ENCODE assay signal across 13 cellular contexts in genomic region chr19:18648971-18649310, GRCh38. TPM values are rescaled to one million over a fixed set of nuclear protein-coding genes. Genes with fewer than 3 reads are reported as not detected.
A peak's percentile ranks its signal among the peaks of the same experiment; 100 is the strongest.
DNase-seq lines count a peak whose midpoint lies in the region; ATAC-seq and TF ChIP-seq lines count a peak whose summit lies in the region.
"Had no signal": no experiment of that assay in that cellular context is flagged by ENCODE, and none has a peak within 500 bp of the region (broad histone marks: within the 10 kb centered on the region; RNA-seq: fewer than 3 reads in every experiment).

No MANE protein-coding gene starts in this region.

- H3K4me1 Mint-ChIP-seq in H9, result peaks cover 39 to 54% of the 10 kb centered on the region in 2 experiments
- H3K4me1 Mint-ChIP-seq in T-helper 17 cell, result peaks cover 16% of the 10 kb centered on the region

- no peak overlapping the region for H2AFZ ChIP-seq in H9 (ENCODE audit: low read length)
- no peak overlapping the region for H2AFZ ChIP-seq in smooth muscle cell (ENCODE audit: low read depth)

- H4K5ac ChIP-seq in H9 (ENCODE audit: insufficient read length, low read depth, low read length), result no peak overlapping the region

- no peak overlapping the region for H3T11ph ChIP-seq in H9 (ENCODE audit: low read length)

- H3K27me3 Mint-ChIP-seq in H9 (ENCODE audit: low read depth) (peaks cover 2% of the 10 kb centered on the region), T-helper 17 cell (no peaks in the 10 kb centered on the region)
- H3K27me3 Mint-ChIP-seq: CD4-positive, alpha-beta T cell had no signal

- H3K27ac Mint-ChIP-seq in H9 (peak overlapping the region; percentile 44 to 76 (median 48); a peak in 3 of 7 replicates), T-helper 17 cell (no peak overlapping the region)
- H3K27ac Mint-ChIP-seq: activated CD8-positive, alpha-beta T cell treated with anti-CD3 and anti-CD28 coated beads, Interleukin-2, amount 10 ng/mL, durations not matched to agents 7 days and 5 days; CD4-positive, alpha-beta T cell had no signal

- no peak overlapping the region for H2BK20ac ChIP-seq in H9 (ENCODE audit: low read depth, low read length, poor library complexity, severe bottlenecking)

- intact Hi-C loops in right lobe of liver (cut with DNase I), result no loop called here

- peaks cover 0 to 2% (median 2%) of the 10 kb centered on the region in 3 experiments; a peak in 1 of 7 replicates for H3K36me3 Mint-ChIP-seq in H9 (ENCODE audit: insufficient read depth in 1 of 3, low read depth in 3 of 3)
- H3K36me3 Mint-ChIP-seq in T-helper 17 cell (ENCODE audit: low read depth), result no peaks in the 10 kb centered on the region

- no peaks in the 10 kb centered on the region for H3K23me2 ChIP-seq in H9 (ENCODE audit: insufficient read length, low read depth, low read length, poor library complexity, severe bottlenecking)

- H3K18ac ChIP-seq in H9 (ENCODE audit: insufficient read length, low read depth, low read length), result no peak overlapping the region

- H3K9me3 Mint-ChIP-seq in H9, result no peaks in the 10 kb centered on the region
- H3K9me3 Mint-ChIP-seq: CD4-positive, alpha-beta T cell had no signal

- H3K27ac ChIP-seq in H9 (ENCODE audit: insufficient read length, low read depth, low read length), result no peak overlapping the region
- H3K27ac ChIP-seq in cingulate gyrus (ENCODE audit: low read depth, low read length), result peak overlapping the region; percentile 61
- H3K27ac ChIP-seq in right lobe of liver, result peak overlapping the region; percentile 24 to 54 (median 47)
- peak overlapping the region; percentile 95 for H3K27ac ChIP-seq in smooth muscle cell (ENCODE audit: low read depth)

- H3F3A ChIP-seq in smooth muscle cell (ENCODE audit: low read depth), result peaks cover 23% of the 10 kb centered on the region

- H3K23ac ChIP-seq in H9 (ENCODE audit: insufficient read length, low read depth, low read length), result no peak overlapping the region

- H3K4ac ChIP-seq in H9 (ENCODE audit: low read depth, low read length), result no peak overlapping the region

- ATAC-seq in right lobe of liver, result peak in 1 of 4 donors; percentile 9
- ATAC-seq in GM18907 (IDR thresholded peaks at IDR 0.05; ENCODE audit: unreplicated experiment), result no peak
- ATAC-seq in T-helper 17 cell, result no peak
- ATAC-seq: activated CD8-positive, alpha-beta T cell treated with anti-CD3 and anti-CD28 coated beads, Interleukin-2, amount 10 ng/mL, durations not matched to agents 7 days and 5 days had no signal

- no peak overlapping the region for H4K91ac ChIP-seq in H9 (ENCODE audit: insufficient read length, low read depth, low read length)

- no peak overlapping the region for H2BK120ac ChIP-seq in H9 (ENCODE audit: low read depth, low read length, poor library complexity, severe bottlenecking)

- no peak overlapping the region for H3K14ac ChIP-seq in H9 (ENCODE audit: insufficient read depth, low read length)

- H3K4me3 Mint-ChIP-seq in H9, result no peak overlapping the region
- H3K4me3 Mint-ChIP-seq in T-helper 17 cell, result no peak overlapping the region
- H3K4me3 Mint-ChIP-seq: activated CD8-positive, alpha-beta T cell treated with anti-CD3 and anti-CD28 coated beads, Interleukin-2, amount 10 ng/mL, durations not matched to agents 7 days and 5 days; CD4-positive, alpha-beta T cell had no signal

- no peak overlapping the region for H2BK12ac ChIP-seq in H9 (ENCODE audit: insufficient read length, low read depth, low read length)

- no peak overlapping the region for H2BK5ac ChIP-seq in H9 (ENCODE audit: insufficient read length, low read length)

- WGBS in H9 (ENCODE audit: extremely low coverage, insufficient read length, low lambda C conversion rate), result no CpG with 5 or more reads among the region's 13 CpGs
- WGBS in right lobe of liver (ENCODE audit: insufficient coverage, low coverage, low lambda C conversion rate, missing lambda C conversion rate), result 89% methylated on average over 6 of the region's 13 CpGs
- 63% methylated on average over 13 of the region's 13 CpGs for WGBS in smooth muscle cell (ENCODE audit: low lambda C conversion rate)

- H3K4me3 ChIP-seq in right lobe of liver (no peak overlapping the region), smooth muscle cell (no peak overlapping the region)

- H3K9ac ChIP-seq in H9 (ENCODE audit: extremely low read depth, insufficient read length, low read length) (no peak overlapping the region), smooth muscle cell (ENCODE audit: low read depth) (no peak overlapping the region)

- no peaks in the 10 kb centered on the region for H3K79me1 ChIP-seq in H9 (ENCODE audit: insufficient read depth, low read depth, low read length, poor library complexity, severe bottlenecking)

- H4K8ac ChIP-seq in H9 (replicated peaks; ENCODE audit: insufficient read length, low read depth, low read length), result no peak overlapping the region

- H3K9me3 ChIP-seq in H9 (ENCODE audit: control insufficient read depth, low read depth, low read length), result no peaks in the 10 kb centered on the region
- no peaks in the 10 kb centered on the region for H3K9me3 ChIP-seq in right lobe of liver
- no peaks in the 10 kb centered on the region for H3K9me3 ChIP-seq in smooth muscle cell (replicated peaks; ENCODE audit: low read depth)
- no peaks in the 10 kb centered on the region for H3K9me3 ChIP-seq in T-helper 17 cell (ENCODE audit: control insufficient read depth, low read length, poor library complexity, severe bottlenecking)

- TF ChIP-seq POLR2A in right lobe of liver (IDR thresholded peaks at IDR 0.05), result no peak

- H3K4me2 ChIP-seq in H9 (ENCODE audit: insufficient read depth, insufficient read length, low read length) (no peak overlapping the region), smooth muscle cell (peak overlapping the region; percentile 80)

- H3K4me1 ChIP-seq in H9 (ENCODE audit: insufficient read depth, low read length) (no peaks in the 10 kb centered on the region; the same call in 1 of the 2 replicates), right lobe of liver (no peaks in the 10 kb centered on the region), smooth muscle cell (ENCODE audit: low read depth) (peaks cover 22% of the 10 kb centered on the region)

- no peak overlapping the region for H3K56ac ChIP-seq in H9 (ENCODE audit: insufficient read length, low read depth, low read length)

- H3K27me3 ChIP-seq in H9 (ENCODE audit: insufficient read depth, low read length) (no peaks in the 10 kb centered on the region), right lobe of liver (no peaks in the 10 kb centered on the region), smooth muscle cell (ENCODE audit: low read depth) (no peaks in the 10 kb centered on the region)

- no peak overlapping the region for H2BK15ac ChIP-seq in H9 (ENCODE audit: low read depth, low read length)

- H3K79me2 ChIP-seq in H9 (ENCODE audit: insufficient read depth, low read length) (no peaks in the 10 kb centered on the region), smooth muscle cell (ENCODE audit: low read depth) (peaks cover 15% of the 10 kb centered on the region)

- DNase-seq in H9, result no peak
- no peak for DNase-seq in right lobe of liver
- no peak for DNase-seq in smooth muscle cell (lab: John Stamatoyannopoulos, UW; ENCODE audit: unreplicated experiment)
- no peak for DNase-seq in mesenteric fat pad (ENCODE audit: low spot score)
- DNase-seq in T-helper 17 cell, result no peak
- DNase-seq in NCI-H187 (lab: John Stamatoyannopoulos, UW), result no peak
- DNase-seq: activated CD8-positive, alpha-beta T cell treated with anti-CD3 and anti-CD28 coated beads, Interleukin-2, amount 10 ng/mL, durations not matched to agents 7 days and 5 days; CD4-positive, alpha-beta T cell; NCI-H1092 treated with DMSO at 0.1 percent for 48 hours; stimulated activated CD4-positive, alpha-beta T cell treated with anti-CD3 and anti-CD28 coated beads, Interleukin-2, amount 100 ng/mL, for 48 hours had no signal

- TF ChIP-seq CTCF in H9 (conservative IDR thresholded peaks at IDR 0.05) (no peak), right lobe of liver (IDR thresholded peaks at IDR 0.05) (no peak), smooth muscle cell (IDR thresholded peaks at IDR 0.05; ENCODE audit: borderline replicate concordance, insufficient read depth, poor library complexity, severe bottlenecking) (no peak)

- no peaks in the 10 kb centered on the region for H3K36me3 ChIP-seq in right lobe of liver
- no peaks in the 10 kb centered on the region for H3K36me3 ChIP-seq in smooth muscle cell (ENCODE audit: low read depth)

- H4K20me1 ChIP-seq in H9 (ENCODE audit: control insufficient read depth, insufficient read depth, insufficient read length) (no peaks in the 10 kb centered on the region), smooth muscle cell (ENCODE audit: low read depth) (peaks cover 7% of the 10 kb centered on the region)

- no peak overlapping the region for H2AK5ac ChIP-seq in H9 (ENCODE audit: insufficient read length, low read length)

RNA-seq across cellular contexts. Expression of gene KLHL26, which starts 12.1 kb away (rescaled TPM):
- total RNA-seq in H9 (2021) (9.8 and 10.7 TPM in 2 replicates), right lobe of liver (1 to 10 TPM; 3.8 to 5.0 (median 4.7) TPM), smooth muscle cell (3.9 and 5.6 TPM in 2 replicates), mesenteric fat pad (17.1 TPM), T-helper 17 cell (10 to 100 TPM; 13.0 to 17.9 TPM)
- polyA plus RNA-seq in smooth muscle cell, result 7.6 and 8.7 TPM in 2 replicates

RNA-seq across cellular contexts. Expression of gene CRTC1, which starts 34.5 kb away (rescaled TPM):
- total RNA-seq in H9 (2021) (19.0 and 19.1 TPM in 2 replicates), right lobe of liver (1 to 10 TPM; 1.7 to 7.2 (median 4.9) TPM), smooth muscle cell (1.0 and 1.6 TPM in 2 replicates), mesenteric fat pad (13.9 TPM), T-helper 17 cell (10 to 100 TPM; 14.4 to 15.3 TPM)
- 3.1 and 3.5 TPM in 2 replicates for polyA plus RNA-seq in smooth muscle cell

RNA-seq across cellular contexts. Expression of gene TMEM59L, which starts 36.3 kb away (rescaled TPM):
- 11.2 and 12.0 TPM in 2 replicates for total RNA-seq in H9 (2021)
- total RNA-seq in right lobe of liver, result under 1 TPM in 2 of 6 experiments, not detected in 4; 0.31 to 0.43 TPM
- total RNA-seq in smooth muscle cell, result 4.4 and 5.0 TPM in 2 replicates
- 31.7 and 42.0 TPM in 2 replicates for polyA plus RNA-seq in smooth muscle cell
- 2.0 TPM for total RNA-seq in mesenteric fat pad
- total RNA-seq in T-helper 17 cell, result under 1 TPM in 1 of 2 donors, not detected in 1; 0.29 TPM
- total RNA-seq: activated CD8-positive, alpha-beta T cell treated with anti-CD3 and anti-CD28 coated beads, Interleukin-2, amount 10 ng/mL, durations not matched to agents 7 days and 5 days; mononuclear cell had no signal

RNA-seq across cellular contexts. Expression of gene CRLF1, which starts 42.3 kb away (rescaled TPM):
- total RNA-seq in H9 (2021), result 13.9 and 16.2 TPM in 2 replicates
- total RNA-seq in right lobe of liver, result 1 to 10 TPM in 2 of 6 experiments, under 1 TPM in 1, not detected in 3; 0.27 to 2.9 (median 1.2) TPM
- total RNA-seq in smooth muscle cell, result 196 and 221 TPM in 2 replicates
- polyA plus RNA-seq in smooth muscle cell, result 715 and 1,048 TPM in 2 replicates
- total RNA-seq in mesenteric fat pad, result 30.7 TPM
- not detected for total RNA-seq in T-helper 17 cell
- total RNA-seq: activated CD8-positive, alpha-beta T cell treated with anti-CD3 and anti-CD28 coated beads, Interleukin-2, amount 10 ng/mL, durations not matched to agents 7 days and 5 days; CD4-positive, alpha-beta T cell had no signal
